Comparison of ENCODE assay signal across 8 cellular contexts in genomic region chr13:75372517-75372916, GRCh38.
DNase-seq lines count a peak whose midpoint lies in the region; ATAC-seq and TF ChIP-seq lines count a peak whose summit lies in the region.

No MANE protein-coding gene starts in this region.

- H3K27ac ChIP-seq in breast epithelium (peak overlapping the region; percentile 46 to 49), tibial nerve (no peak overlapping the region)

- TF ChIP-seq CTCF in breast epithelium (IDR thresholded peaks at IDR 0.05) (peak; percentile 45 to 65 (median 61)), tibial nerve (IDR thresholded peaks at IDR 0.05) (peak; percentile 64 to 80 (median 67))

- peak; percentile 53 for DNase-seq in COLO829 (ENCODE audit: low spot score)
- peak; percentile 59 for DNase-seq in NCI-H526 treated with DMSO at 0.1 percent for 48 hours (lab: John Stamatoyannopoulos, UW)
- no peak for DNase-seq in breast epithelium (ENCODE audit: low spot score in 2 of 2)
- DNase-seq in left kidney (ENCODE audit: low read depth, low spot score), result peak; percentile 69
- DNase-seq in tibial nerve (ENCODE audit: low spot score in 2 of 2), result peak in 1 of 2 donors; percentile 70
- DNase-seq in NK-92 (lab: John Stamatoyannopoulos, UW; ENCODE audit: unreplicated experiment), result no peak

- H3K36me3 ChIP-seq in breast epithelium (no peaks in the 10 kb centered on the region), tibial nerve (no peaks in the 10 kb centered on the region)

- no peaks in the 10 kb centered on the region for H3K27me3 ChIP-seq in breast epithelium
- no peaks in the 10 kb centered on the region for H3K27me3 ChIP-seq in tibial nerve

- intact Hi-C loops in breast epithelium (cut with DNase I; ENCODE audit: low total_unique reads), result no loop called here

- TF ChIP-seq POLR2A in breast epithelium (IDR thresholded peaks at IDR 0.05) (no peak), tibial nerve (IDR thresholded peaks at IDR 0.05) (no peak)

- TF ChIP-seq EP300 in tibial nerve (IDR thresholded peaks at IDR 0.05), result no peak

- H3K9me3 ChIP-seq in breast epithelium (no peaks in the 10 kb centered on the region), tibial nerve (no peaks in the 10 kb centered on the region)

- ATAC-seq in GM18909 (IDR thresholded peaks at IDR 0.05; ENCODE audit: poor library complexity, unreplicated experiment) (peak; percentile 77), HG03135 (IDR thresholded peaks at IDR 0.05; ENCODE audit: unreplicated experiment) (peak; percentile 68)

- 13 to 22% methylated on average over 1 of the region's 1 CpG for WGBS in tibial nerve, 2 donors

- H3K4me3 ChIP-seq in breast epithelium (no peak overlapping the region), tibial nerve (no peak overlapping the region)

- H3K4me1 ChIP-seq in breast epithelium, result peaks cover 0 to 9% of the 10 kb centered on the region in 2 donors
- H3K4me1 ChIP-seq in tibial nerve, result peaks cover 0 to 28% (median 15%) of the 10 kb centered on the region in 4 donors

Comparison
In these comparisons a context has a peak if more than half of its experiments do, and no peak if none do; other contexts are left out.
1. DNase-seq: peak in COLO829 (single experiment), NCI-H526 treated with DMSO at 0.1 percent for 48 hours (single experiment) and left kidney (single experiment); none in breast epithelium (0 of 2) and NK-92 (single experiment).
2. H3K27ac ChIP-seq: peak in breast epithelium (2 of 2); none in tibial nerve (0 of 4).